ENCODE assay signal across 13 cellular contexts in the genomic region with DNA sequence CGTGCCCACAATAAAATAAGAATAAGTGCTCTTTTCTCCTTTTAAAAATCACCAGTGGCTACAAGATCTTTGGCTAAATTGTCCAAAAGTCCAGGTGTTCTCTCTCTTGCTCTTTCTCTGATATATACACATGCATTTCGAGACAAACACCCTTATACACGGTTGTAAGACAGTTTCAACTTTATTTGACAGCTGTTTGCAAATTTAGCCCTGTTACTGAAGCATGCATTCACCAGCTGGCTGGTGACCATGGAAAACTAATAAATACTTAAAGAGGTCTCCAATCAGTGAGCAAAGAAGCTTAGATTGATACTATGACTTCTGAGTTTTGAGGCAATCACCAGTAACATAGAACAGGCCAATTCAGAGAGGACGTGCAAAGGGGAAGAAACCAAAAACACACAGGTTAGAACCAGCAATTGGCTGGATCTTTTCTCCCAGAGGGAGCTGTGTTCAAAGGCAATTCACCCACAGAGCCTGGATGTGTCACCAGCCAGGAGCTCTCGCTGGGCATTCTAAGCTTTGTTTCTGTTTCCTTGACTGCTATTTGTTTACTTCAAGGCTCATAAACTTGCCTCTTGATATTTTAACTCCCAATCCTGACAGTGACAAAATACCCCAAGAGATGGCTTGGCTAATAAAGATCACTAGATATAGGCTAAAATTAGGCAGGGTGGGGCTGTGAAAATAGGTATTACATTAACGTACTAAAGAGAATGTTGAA.
DNase-seq lines count a peak whose midpoint lies in the region; ATAC-seq and TF ChIP-seq lines count a peak whose summit lies in the region.
"Had no signal": no experiment of that assay in that cellular context is flagged by ENCODE, and none has a peak within 500 bp of the region (broad histone marks: within the 10 kb centered on the region; RNA-seq: fewer than 3 reads in every experiment).

No MANE protein-coding gene starts in this region.

- H3K79me2 ChIP-seq in hepatocyte = no peaks in the 10 kb centered on the region

- POLR2A ChIA-PET in Panc1 (lab: Charles Lee) = no interaction called here

- H3K27me3 ChIP-seq in Panc1 (ENCODE audit: control insufficient read depth, insufficient read depth, low read length) (no peaks in the 10 kb centered on the region), hepatocyte (no peaks in the 10 kb centered on the region), upper lobe of right lung (no peaks in the 10 kb centered on the region), right cardiac atrium (ENCODE audit: control insufficient read depth, insufficient read depth) (no peaks in the 10 kb centered on the region)

- intact Hi-C loops in Panc1 (cut with micrococcal nuclease; ENCODE audit: unreplicated experiment) = no loop called here
- intact Hi-C loops in upper lobe of right lung (cut with DNase I) = no loop called here
- intact Hi-C loops in right cardiac atrium (cut with DNase I) = no loop called here

- WGBS in hepatocyte (ENCODE audit: low lambda C conversion rate, missing lambda C conversion rate) = 55% methylated on average over 6 of the region's 6 CpGs
- WGBS in right cardiac atrium = 60% methylated on average over 6 of the region's 6 CpGs

- H3K4me3 ChIP-seq in Panc1 (ENCODE audit: low read depth in 2 of 2, low read length in 2 of 2) (no peak overlapping the region), hepatocyte (no peak overlapping the region), upper lobe of right lung (no peak overlapping the region), right cardiac atrium (ENCODE audit: low read length) (no peak overlapping the region)
- H3K4me3 ChIP-seq: thoracic aorta had no signal

- peak; percentile 20 for DNase-seq in NCI-H345 (lab: John Stamatoyannopoulos, UW)
- DNase-seq in NCI-H345 treated with DMSO at 0.1 percent for 48 hours (lab: John Stamatoyannopoulos, UW; ENCODE audit: unreplicated experiment) = no peak
- no peak for DNase-seq in Panc1 (ENCODE audit: low read depth, low spot score)
- peak; percentile 45 for DNase-seq in hepatocyte (ENCODE audit: low spot score)
- DNase-seq in upper lobe of right lung = no peak
- DNase-seq in right cardiac atrium = no peak
- no peak for DNase-seq in NCI-H748 (lab: John Stamatoyannopoulos, UW; ENCODE audit: unreplicated experiment)
- DNase-seq: AML-193; NCI-H1092 treated with DMSO at 0.1 percent for 48 hours; stimulated activated CD4-positive, alpha-beta T cell treated with anti-CD3 and anti-CD28 coated beads, Interleukin-2, amount 100 ng/mL, for 24 hours; T-helper 9 cell had no signal

- no peaks in the 10 kb centered on the region for H3K9me3 ChIP-seq in Panc1 (ENCODE audit: control insufficient read depth, insufficient read depth, low read depth, low read length)
- H3K9me3 ChIP-seq in hepatocyte (ENCODE audit: low read depth) = no peaks in the 10 kb centered on the region
- no peaks in the 10 kb centered on the region for H3K9me3 ChIP-seq in upper lobe of right lung
- H3K9me3 ChIP-seq in right cardiac atrium (ENCODE audit: control insufficient read depth, low read length) = no peaks in the 10 kb centered on the region
- H3K9me3 ChIP-seq: thoracic aorta had no signal

- H3K27ac ChIP-seq in Panc1 (ENCODE audit: low read length) = peak overlapping the region; percentile 19; the same call in 1 of the 2 replicates
- peak overlapping the region; percentile 52 for H3K27ac ChIP-seq in hepatocyte
- no peak overlapping the region for H3K27ac ChIP-seq in upper lobe of right lung
- no peak overlapping the region for H3K27ac ChIP-seq in right cardiac atrium (ENCODE audit: low read length)
- H3K27ac ChIP-seq: thoracic aorta had no signal

- TF ChIP-seq CTCF in Panc1 (IDR thresholded peaks at IDR 0.05) (0 out of 2 replicates have a peak, but pooled peaks have one; percentile 18), hepatocyte (IDR thresholded peaks at IDR 0.05; ENCODE audit: poor library complexity) (no peak), upper lobe of right lung (IDR thresholded peaks at IDR 0.05) (no peak)

- CTCF ChIA-PET in Panc1 (lab: Charles Lee) = no interaction called here

- ATAC-seq in Panc1 (peak; percentile 80), upper lobe of right lung (peak; percentile 20), right cardiac atrium (no peak), GM18498 (IDR thresholded peaks at IDR 0.05; ENCODE audit: unreplicated experiment) (no peak)

- peaks cover 9% of the 10 kb centered on the region; the same call in 1 of the 2 replicates for H3K4me1 ChIP-seq in Panc1 (ENCODE audit: control insufficient read depth, insufficient read depth, low read length)
- peaks cover 24% of the 10 kb centered on the region for H3K4me1 ChIP-seq in hepatocyte (ENCODE audit: insufficient read depth)
- H3K4me1 ChIP-seq in upper lobe of right lung = peaks cover 7% of the 10 kb centered on the region
- H3K4me1 ChIP-seq in right cardiac atrium (ENCODE audit: control insufficient read depth, insufficient read depth, low read length) = no peaks in the 10 kb centered on the region

- H3K36me3 ChIP-seq in Panc1 (ENCODE audit: control insufficient read depth, insufficient read depth, low read length) (no peaks in the 10 kb centered on the region), hepatocyte (replicated peaks; ENCODE audit: insufficient read depth, low read depth) (no peaks in the 10 kb centered on the region), upper lobe of right lung (no peaks in the 10 kb centered on the region)
- H3K36me3 ChIP-seq: thoracic aorta had no signal

- BruUV-seq in Panc1 (replicated peaks; lab: Mats Ljungman, UMichigan) = no TSS peak

- H2AFZ ChIP-seq in hepatocyte = no peak overlapping the region

- H4K20me1 ChIP-seq in hepatocyte (ENCODE audit: insufficient read depth, poor library complexity, severe bottlenecking) = no peaks in the 10 kb centered on the region

- H3K9me2 ChIP-seq in hepatocyte (replicated peaks; ENCODE audit: insufficient read depth) = no peaks in the 10 kb centered on the region

- H3K4me2 ChIP-seq in hepatocyte = peak overlapping the region; percentile 48

- in situ Hi-C loops in Panc1 (cut with HindIII; ENCODE audit: low pct_unique_long_range_greater_than_20kb, low sequenced_read_pairs) = no loop called here

Comparison
In these comparisons a context has a peak if more than half of its experiments do, and no peak if none do; other contexts are left out.
1. DNase-seq: peak in NCI-H345 (single experiment) and hepatocyte (single experiment); none in NCI-H345 treated with DMSO at 0.1 percent for 48 hours (single experiment), Panc1 (single experiment), upper lobe of right lung (single experiment), right cardiac atrium (0 of 3) and NCI-H748 (single experiment).
2. ATAC-seq: peak in Panc1 (single experiment) and upper lobe of right lung (single experiment); none in right cardiac atrium (0 of 2) and GM18498 (single experiment).
3. H3K27ac ChIP-seq: peak in Panc1 (single experiment) and hepatocyte (single experiment); none in upper lobe of right lung (single experiment) and right cardiac atrium (single experiment).